In genomic region chr4:38598489-38598888, GRCh38 we compare ENCODE assay signal across 11 cellular contexts.
"Had no signal": no experiment of that assay in that cellular context is flagged by ENCODE, and none has a peak within 500 bp of the region (broad histone marks: within the 10 kb centered on the region; RNA-seq: fewer than 3 reads in every experiment).

No MANE protein-coding gene starts in this region.

- DNase-seq: GM23248, GOT3, H7, H9, HCEC 1CT, HFFc6 had no signal

- H3K27ac ChIP-seq: GM23248 had no signal

- ATAC-seq: GM23338, HCT116 had no signal

- H2AFZ ChIP-seq: GM23248, GM23338 had no signal

- H3K9me3 ChIP-seq: HAP-1 had no signal

- FAIRE-seq: H1, H54 had no signal

- H3K4me2 ChIP-seq: GM23338 had no signal

- H3K36me3 ChIP-seq: HAP-1 had no signal

- H3K4me1 ChIP-seq: HAP-1 had no signal

- H3K4me3 ChIP-seq: GM23248, GM23338, HAP-1 had no signal

- H3K9ac ChIP-seq: GM23248 had no signal
